ENCODE assay signal across 18 cellular contexts in genomic region chr10:71278691-71279588, GRCh38. TPM values are rescaled to one million over a fixed set of nuclear protein-coding genes. Genes with fewer than 3 reads are reported as not detected.
DNase-seq lines count a peak whose midpoint lies in the region; ATAC-seq and TF ChIP-seq lines count a peak whose summit lies in the region.
"Had no signal": no experiment of that assay in that cellular context is flagged by ENCODE, and none has a peak within 500 bp of the region (broad histone marks: within the 10 kb centered on the region; RNA-seq: fewer than 3 reads in every experiment).

No MANE protein-coding gene starts in this region.

- H3K36me3 ChIP-seq in GM23338 (ENCODE audit: insufficient read depth) (peaks cover 4% of the 10 kb centered on the region; the same call in 1 of the 2 replicates), endodermal cell (ENCODE audit: control insufficient read depth, insufficient read depth, low read length) (no peaks in the 10 kb centered on the region)
- H3K36me3 ChIP-seq: brain microvascular endothelial cell, thyroid gland had no signal

- H3K4me3 ChIP-seq in GM23338 (no peak overlapping the region), endodermal cell (ENCODE audit: low read length) (no peak overlapping the region)
- H3K4me3 ChIP-seq: lower lobe of right lung, thyroid gland had no signal

- H3K4me1 ChIP-seq in GM23338 (ENCODE audit: insufficient read depth) (peaks cover 18% of the 10 kb centered on the region; the same call in 1 of the 2 replicates), endodermal cell (ENCODE audit: control insufficient read depth, insufficient read depth, low read length) (peaks cover 9% of the 10 kb centered on the region)
- H3K4me1 ChIP-seq: thyroid gland had no signal

- peak; percentile 73 for ATAC-seq in GM23338
- no peak for ATAC-seq in left lobe of liver
- ATAC-seq: activated CD8-positive, alpha-beta memory T cell treated with anti-CD3 and anti-CD28 coated beads, Interleukin-2, amount 10 ng/mL, durations not matched to agents 7 days and 5 days; lower lobe of right lung; Panc1 had no signal

- H3K9me3 ChIP-seq in endodermal cell (ENCODE audit: control insufficient read depth, low read length), result no peaks in the 10 kb centered on the region
- H3K9me3 ChIP-seq: lower lobe of right lung, thyroid gland had no signal

- no peak overlapping the region for H3K9ac ChIP-seq in endodermal cell (ENCODE audit: extremely low read depth, low read length, poor library complexity, severe bottlenecking)

- H3K27ac ChIP-seq in GM23338 (ENCODE audit: low read depth) (no peak overlapping the region), RWPE1 (0 out of 2 replicates have a peak overlapping the region, but pooled peaks have one; percentile 3), endodermal cell (ENCODE audit: low read depth, low read length) (no peak overlapping the region)
- H3K27ac ChIP-seq: brain microvascular endothelial cell, lower lobe of right lung, thyroid gland had no signal

- H3K4me1 Mint-ChIP-seq in GM23338 (peaks cover 47% of the 10 kb centered on the region), endodermal cell (peaks cover 18% of the 10 kb centered on the region)
- H3K4me1 Mint-ChIP-seq: activated CD8-positive, alpha-beta memory T cell treated with anti-CD3 and anti-CD28 coated beads, Interleukin-2, amount 10 ng/mL, durations not matched to agents 7 days and 5 days; B cell had no signal

- no peaks in the 10 kb centered on the region for H3K9me2 ChIP-seq in GM23338 (ENCODE audit: insufficient read depth)

- H3K79me2 ChIP-seq in GM23338 (replicated peaks; ENCODE audit: insufficient read depth), result peaks cover 8% of the 10 kb centered on the region; the same call in 1 of the 2 replicates

- H4K20me1 ChIP-seq in GM23338 (replicated peaks; ENCODE audit: insufficient read depth), result no peaks in the 10 kb centered on the region; the same call in 1 of the 2 replicates

- 0 out of 2 replicates have a peak overlapping the region, but pooled peaks have one; percentile 51 for H3K4me2 ChIP-seq in GM23338

- H3K27me3 Mint-ChIP-seq in GM23338 (ENCODE audit: insufficient read depth, low read depth, poor library complexity) (peaks cover 13% of the 10 kb centered on the region), endodermal cell (ENCODE audit: insufficient read depth) (no peaks in the 10 kb centered on the region)
- H3K27me3 Mint-ChIP-seq: activated CD8-positive, alpha-beta memory T cell treated with anti-CD3 and anti-CD28 coated beads, Interleukin-2, amount 10 ng/mL, durations not matched to agents 7 days and 5 days; B cell had no signal

- CTCF ChIA-PET in RWPE1 (lab: Yijun Ruan, JAX), result interaction anchor here (0.6 to 2.1 kb wide), 3 partner anchors 9 to 1018 kb away, joined by 3 to 9 read pairs (median 6); no protein-coding TSS in a partner anchor

- H3K36me3 Mint-ChIP-seq in GM23338 (ENCODE audit: low read depth) (peaks cover 17% of the 10 kb centered on the region; the same call in 2 of the 3 replicates), endodermal cell (ENCODE audit: low read depth) (peaks cover 3% of the 10 kb centered on the region)
- H3K36me3 Mint-ChIP-seq: activated CD8-positive, alpha-beta memory T cell treated with anti-CD3 and anti-CD28 coated beads, Interleukin-2, amount 10 ng/mL, durations not matched to agents 7 days and 5 days had no signal

- POLR2A ChIA-PET in RWPE1 (lab: Yijun Ruan, JAX; ENCODE audit: low non-redundant PET), result no interaction called here

- H3K9me3 Mint-ChIP-seq in GM23338 (no peaks in the 10 kb centered on the region), endodermal cell (no peaks in the 10 kb centered on the region)

- 76 to 85% methylated on average over 5 to 19 of the region's 19 CpGs for WGBS in endodermal cell (ENCODE audit: insufficient coverage in 1 of 2, insufficient read length in 1 of 2), 2 experiments

- H3K27me3 ChIP-seq in GM23338 (ENCODE audit: insufficient read depth) (no peaks in the 10 kb centered on the region), endodermal cell (ENCODE audit: control insufficient read depth, insufficient read depth, low read length, poor library complexity, severe bottlenecking) (no peaks in the 10 kb centered on the region)
- H3K27me3 ChIP-seq: brain microvascular endothelial cell, thyroid gland had no signal

- H3K27ac Mint-ChIP-seq in GM23338 (peak overlapping the region; percentile 72; the same call in 1 of the 2 replicates), endodermal cell (peak overlapping the region; percentile 48)
- H3K27ac Mint-ChIP-seq: activated CD8-positive, alpha-beta memory T cell treated with anti-CD3 and anti-CD28 coated beads, Interleukin-2, amount 10 ng/mL, durations not matched to agents 7 days and 5 days; B cell had no signal

- H2AFZ ChIP-seq in GM23338, result no peak overlapping the region

- DNase-seq in GM23338 (ENCODE audit: low spot score) (peak; percentile 45), RWPE1 (ENCODE audit: low spot score) (no peak), endodermal cell (peak; percentile 86), nucleus accumbens (lab: John Stamatoyannopoulos, UW) (peak in 42 of 56 donors; percentile 13 to 79 (median 52)), HCEC 1CT (no peak), left lobe of liver (ENCODE audit: low spot score) (no peak), HK-2 (ENCODE audit: unreplicated experiment) (no peak), NOMO-1 treated with DMSO at 0.1 percent for 48 hours (lab: John Stamatoyannopoulos, UW; ENCODE audit: unreplicated experiment) (no peak)
- DNase-seq: activated CD4-positive, CD25-positive, alpha-beta regulatory T cell; activated CD8-positive, alpha-beta memory T cell treated with anti-CD3 and anti-CD28 coated beads, Interleukin-2, amount 10 ng/mL, durations not matched to agents 7 days and 5 days; activated naive CD4-positive, alpha-beta T cell; brain microvascular endothelial cell; effector CD4-positive, alpha-beta T cell; lower lobe of right lung; stimulated activated CD4-positive, alpha-beta T cell treated with anti-CD3 and anti-CD28 coated beads, Interleukin-4, amount 100 ng/mL, for 24 hours; thyroid gland had no signal

- H3F3A ChIP-seq in GM23338 (replicated peaks; ENCODE audit: low read depth), result no peaks in the 10 kb centered on the region

- no peak overlapping the region for H3K4me3 Mint-ChIP-seq in GM23338
- H3K4me3 Mint-ChIP-seq in endodermal cell, result no peak overlapping the region
- H3K4me3 Mint-ChIP-seq: activated CD8-positive, alpha-beta memory T cell treated with anti-CD3 and anti-CD28 coated beads, Interleukin-2, amount 10 ng/mL, durations not matched to agents 7 days and 5 days; B cell had no signal

- no peak for TF ChIP-seq CTCF in GM23338 (conservative IDR thresholded peaks at IDR 0.05; ENCODE audit: low read depth in 2 of 2)
- no peak for TF ChIP-seq CTCF in RWPE1 (conservative IDR thresholded peaks at IDR 0.05; ENCODE audit: low read depth)
- no peak for TF ChIP-seq CTCF in endodermal cell (conservative IDR thresholded peaks at IDR 0.05)

RNA-seq across cellular contexts. Expression of gene SLC29A3, which starts 40.1 kb away (rescaled TPM):
- total RNA-seq in GM23338 (2014; rRNA removed; shearing (Covaris generic)), result 8.3 and 10.3 TPM in 2 replicates
- 11.3 and 12.3 TPM in 2 replicates for polyA plus RNA-seq in GM23338 (2016; fragmentation: Nextera tagmentation; extraction: Ambion mirVana)
- total RNA-seq in endodermal cell, result 10 to 100 TPM; 14.1 to 16.8 TPM
- polyA plus RNA-seq in endodermal cell (2013, experiment 1 of 2), result 11.4 TPM
- 9.7 TPM for polyA plus RNA-seq in endodermal cell (2013, experiment 2 of 2)
- 6.4 TPM for total RNA-seq in left lobe of liver

Comparison
In these comparisons a context has a peak if more than half of its experiments do, and no peak if none do; other contexts are left out.
1. DNase-seq: peak in GM23338 (single experiment), endodermal cell (single experiment) and nucleus accumbens (42 of 56); none in RWPE1 (single experiment), HCEC 1CT (single experiment), left lobe of liver (single experiment), HK-2 (single experiment) and NOMO-1 treated with DMSO at 0.1 percent for 48 hours (single experiment).